Comparison of ENCODE assay signal across 1 cellular context in the genomic region with DNA sequence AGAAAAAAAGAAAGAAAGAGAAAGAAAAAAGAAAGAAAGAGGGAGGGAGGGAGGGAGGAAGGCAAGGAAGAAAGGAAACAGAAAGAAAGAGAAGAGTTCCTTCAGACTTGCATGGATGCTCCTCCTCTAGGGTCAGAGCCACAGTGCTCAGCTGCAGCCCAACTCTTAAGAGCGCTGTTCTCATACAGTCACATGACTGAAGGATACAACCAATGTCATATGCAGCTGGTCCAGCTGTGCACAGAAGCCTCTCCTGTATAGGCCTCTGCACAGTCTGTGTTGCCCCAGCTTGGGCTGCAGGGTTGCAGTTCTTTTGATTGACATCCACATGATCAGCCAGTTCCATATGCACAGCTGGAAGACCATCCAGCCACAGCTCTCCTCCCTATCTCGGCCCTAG.
TF ChIP-seq lines count a peak whose summit lies in the region.

No MANE protein-coding gene starts in this region.

TF ChIP-seq in K562, 482 proteins besides CTCF, POLR2A, EP300 and RAD21 (continued from another document):
- TF ChIP-seq, protein P1, sequence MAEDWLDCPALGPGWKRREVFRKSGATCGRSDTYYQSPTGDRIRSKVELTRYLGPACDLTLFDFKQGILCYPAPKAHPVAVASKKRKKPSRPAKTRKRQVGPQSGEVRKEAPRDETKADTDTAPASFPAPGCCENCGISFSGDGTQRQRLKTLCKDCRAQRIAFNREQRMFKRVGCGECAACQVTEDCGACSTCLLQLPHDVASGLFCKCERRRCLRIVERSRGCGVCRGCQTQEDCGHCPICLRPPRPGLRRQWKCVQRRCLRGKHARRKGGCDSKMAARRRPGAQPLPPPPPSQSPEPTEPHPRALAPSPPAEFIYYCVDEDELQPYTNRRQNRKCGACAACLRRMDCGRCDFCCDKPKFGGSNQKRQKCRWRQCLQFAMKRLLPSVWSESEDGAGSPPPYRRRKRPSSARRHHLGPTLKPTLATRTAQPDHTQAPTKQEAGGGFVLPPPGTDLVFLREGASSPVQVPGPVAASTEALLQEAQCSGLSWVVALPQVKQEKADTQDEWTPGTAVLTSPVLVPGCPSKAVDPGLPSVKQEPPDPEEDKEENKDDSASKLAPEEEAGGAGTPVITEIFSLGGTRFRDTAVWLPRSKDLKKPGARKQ (CRISPR knock-in tag; IDR thresholded peaks at IDR 0.05): no peak
- TF ChIP-seq USF1 (CRISPR knock-in tag; IDR thresholded peaks at IDR 0.05) (no peak), ZNF512 (tag; IDR thresholded peaks at IDR 0.05) (peak; percentile 78), THAP7 (CRISPR knock-in tag; IDR thresholded peaks at IDR 0.05) (no peak), ZZZ3 (IDR thresholded peaks at IDR 0.05) (no peak), ZNF609 (CRISPR knock-in tag; IDR thresholded peaks at IDR 0.05; ENCODE audit: borderline replicate concordance) (no peak), PKNOX1 (IDR thresholded peaks at IDR 0.05) (0 out of 2 replicates have a peak, but pooled peaks have one; percentile 20), LARP7 (IDR thresholded peaks at IDR 0.05) (no peak)
- TF ChIP-seq, protein P2, sequence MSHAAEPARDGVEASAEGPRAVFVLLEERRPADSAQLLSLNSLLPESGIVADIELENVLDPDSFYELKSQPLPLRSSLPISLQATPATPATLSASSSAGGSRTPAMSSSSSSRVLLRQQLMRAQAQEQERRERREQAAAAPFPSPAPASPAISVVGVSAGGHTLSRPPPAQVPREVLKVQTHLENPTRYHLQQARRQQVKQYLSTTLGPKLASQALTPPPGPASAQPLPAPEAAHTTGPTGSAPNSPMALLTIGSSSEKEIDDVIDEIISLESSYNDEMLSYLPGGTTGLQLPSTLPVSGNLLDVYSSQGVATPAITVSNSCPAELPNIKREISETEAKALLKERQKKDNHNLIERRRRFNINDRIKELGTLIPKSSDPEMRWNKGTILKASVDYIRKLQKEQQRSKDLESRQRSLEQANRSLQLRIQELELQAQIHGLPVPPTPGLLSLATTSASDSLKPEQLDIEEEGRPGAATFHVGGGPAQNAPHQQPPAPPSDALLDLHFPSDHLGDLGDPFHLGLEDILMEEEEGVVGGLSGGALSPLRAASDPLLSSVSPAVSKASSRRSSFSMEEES (CRISPR knock-in tag; IDR thresholded peaks at IDR 0.05): peak; percentile 74
